In genomic region chrX:118726887-118727685, GRCh38 we compare ENCODE assay signal across 7 cellular contexts. TPM values are rescaled to one million over a fixed set of nuclear protein-coding genes. Genes with fewer than 3 reads are reported as not detected.
A peak's percentile ranks its signal among the peaks of the same experiment; 100 is the strongest.
DNase-seq lines count a peak whose midpoint lies in the region; ATAC-seq and TF ChIP-seq lines count a peak whose summit lies in the region.

TSS of gene IL13RA1 (plus strand) at chrX:118727606. CDS start at chrX:118727639, 33 bp downstream.

- H4K8ac ChIP-seq in mesendoderm (ENCODE audit: low read depth, low read length), result no peak within 1 kb of the TSS

- TF ChIP-seq CTCF in endothelial cell (IDR thresholded peaks at IDR 0.05; ENCODE audit: unreplicated experiment) (no peak), subcutaneous adipose tissue (IDR thresholded peaks at IDR 0.05; ENCODE audit: low read depth) (no peak)

- H3K4me1 Mint-ChIP-seq in activated CD4-positive, alpha-beta T cell treated with anti-CD3 and anti-CD28 coated beads, Interleukin-2, amount 10 ng/mL, durations not matched to agents 7 days and 5 days, result peaks cover 5% of the 10 kb centered on the region
- H3K4me1 Mint-ChIP-seq in endothelial cell (ENCODE audit: unreplicated experiment), result peaks cover 11% of the 10 kb centered on the region

- peak within 1 kb of the TSS; percentile 82 for H2BK5ac ChIP-seq in mesendoderm (ENCODE audit: low read length)

- H3K4me3 ChIP-seq in GM08714 (ENCODE audit: low read length), result peak within 1 kb of the TSS; percentile 34; the same call in 1 of the 2 replicates
- H3K4me3 ChIP-seq in mesendoderm (ENCODE audit: low read length), result peak within 1 kb of the TSS; percentile 37

- peak within 1 kb of the TSS; percentile 44 for H3K4me2 ChIP-seq in mesendoderm (ENCODE audit: low read length)

- H3K56ac ChIP-seq in mesendoderm (ENCODE audit: low read length), result peak within 1 kb of the TSS; percentile 80

- H2BK120ac ChIP-seq in mesendoderm (ENCODE audit: low read depth, low read length), result peak within 1 kb of the TSS; percentile 39

- no peaks in the 10 kb centered on the region for H3K79me1 ChIP-seq in mesendoderm (ENCODE audit: low read length)

- no peaks in the 10 kb centered on the region for H3K27me3 ChIP-seq in mesendoderm (ENCODE audit: insufficient read depth, low read length, poor library complexity)

- peak within 1 kb of the TSS; percentile 88 for H3K18ac ChIP-seq in mesendoderm (ENCODE audit: low read length)

- peaks cover 2% of the 10 kb centered on the region for H3K9me3 Mint-ChIP-seq in activated CD4-positive, alpha-beta T cell treated with anti-CD3 and anti-CD28 coated beads, Interleukin-2, amount 10 ng/mL, durations not matched to agents 7 days and 5 days
- H3K9me3 Mint-ChIP-seq in endothelial cell (ENCODE audit: unreplicated experiment), result no peaks in the 10 kb centered on the region

- no peak within 1 kb of the TSS for H4K5ac ChIP-seq in mesendoderm (ENCODE audit: low read length)

- H3K9ac ChIP-seq in mesendoderm (ENCODE audit: low read length), result peak within 1 kb of the TSS; percentile 71

- H3K36me3 ChIP-seq in mesendoderm (ENCODE audit: control insufficient read depth, insufficient read depth, low read length), result no peaks in the 10 kb centered on the region

- H3K4me3 Mint-ChIP-seq in activated CD4-positive, alpha-beta T cell treated with anti-CD3 and anti-CD28 coated beads, Interleukin-2, amount 10 ng/mL, durations not matched to agents 7 days and 5 days, result peak within 1 kb of the TSS; percentile 48
- peak within 1 kb of the TSS; percentile 80 for H3K4me3 Mint-ChIP-seq in endothelial cell (ENCODE audit: unreplicated experiment)

- peaks cover 33% of the 10 kb centered on the region for H3K27me3 Mint-ChIP-seq in activated CD4-positive, alpha-beta T cell treated with anti-CD3 and anti-CD28 coated beads, Interleukin-2, amount 10 ng/mL, durations not matched to agents 7 days and 5 days
- no peaks in the 10 kb centered on the region for H3K27me3 Mint-ChIP-seq in endothelial cell (ENCODE audit: unreplicated experiment)

- peak; percentile 67 for DNase-seq in NCI-H2107 (lab: John Stamatoyannopoulos, UW)
- DNase-seq in activated CD4-positive, alpha-beta T cell treated with anti-CD3 and anti-CD28 coated beads, Interleukin-2, amount 10 ng/mL, durations not matched to agents 7 days and 5 days, result no peak
- peak; percentile 75 for DNase-seq in endothelial cell (ENCODE audit: low spot score)
- DNase-seq in mesendoderm, result peak; percentile 94

- peaks cover 4% of the 10 kb centered on the region for H3K4me1 ChIP-seq in mesendoderm (ENCODE audit: control insufficient read depth, low read depth, low read length)

- H3K4ac ChIP-seq in mesendoderm (ENCODE audit: low read depth, low read length), result peak within 1 kb of the TSS; percentile 52

- peak within 1 kb of the TSS; percentile 34 for H3K27ac ChIP-seq in mesendoderm (ENCODE audit: low read depth, low read length)

- POLR2A ChIA-PET in activated CD4-positive, alpha-beta T cell treated with anti-CD3 and anti-CD28 coated beads, Interleukin-2, amount 10 ng/mL, durations not matched to agents 7 days and 5 days (lab: Charles Lee), result no interaction called here

- H3K36me3 Mint-ChIP-seq in activated CD4-positive, alpha-beta T cell treated with anti-CD3 and anti-CD28 coated beads, Interleukin-2, amount 10 ng/mL, durations not matched to agents 7 days and 5 days (ENCODE audit: low read depth), result no peaks in the 10 kb centered on the region
- H3K36me3 Mint-ChIP-seq in endothelial cell (ENCODE audit: low read depth, unreplicated experiment), result peaks cover 4% of the 10 kb centered on the region

- peak; percentile 66 for ATAC-seq in HG02798 (IDR thresholded peaks at IDR 0.05; ENCODE audit: poor library complexity, unreplicated experiment)

- H2AK5ac ChIP-seq in mesendoderm (ENCODE audit: low read length), result no peak within 1 kb of the TSS

- H3K79me2 ChIP-seq in mesendoderm (ENCODE audit: control insufficient read depth, insufficient read depth, low read length), result no peaks in the 10 kb centered on the region

- H3K27ac Mint-ChIP-seq in activated CD4-positive, alpha-beta T cell treated with anti-CD3 and anti-CD28 coated beads, Interleukin-2, amount 10 ng/mL, durations not matched to agents 7 days and 5 days, result no peak within 1 kb of the TSS
- peak within 1 kb of the TSS; percentile 40 for H3K27ac Mint-ChIP-seq in endothelial cell (ENCODE audit: unreplicated experiment)

- peak within 1 kb of the TSS; percentile 94 for H2BK15ac ChIP-seq in mesendoderm (replicated peaks; ENCODE audit: low read depth)

- CTCF ChIA-PET in activated CD4-positive, alpha-beta T cell treated with anti-CD3 and anti-CD28 coated beads, Interleukin-2, amount 10 ng/mL, durations not matched to agents 7 days and 5 days (lab: Charles Lee), result no interaction called here

- no peak within 1 kb of the TSS for H3K23ac ChIP-seq in mesendoderm (ENCODE audit: low read length)

- WGBS in mesendoderm (ENCODE audit: extremely low coverage, insufficient coverage, low lambda C conversion rate), result no CpG with 5 or more reads among the region's 56 CpGs

RNA-seq across cellular contexts. Expression of gene IL13RA1, which starts in this region (rescaled TPM):
- under 1 TPM in 1 of 2 experiments, not detected in 1; 0.04 TPM for total RNA-seq in activated CD4-positive, alpha-beta T cell treated with anti-CD3 and anti-CD28 coated beads, Interleukin-2, amount 10 ng/mL, durations not matched to agents 7 days and 5 days
- total RNA-seq in endothelial cell (ENCODE audit: unreplicated experiment) (41.8 TPM), subcutaneous adipose tissue (100 to 1,000 TPM in 1 of 4 donors, 10 to 100 TPM in 3; 61.0 to 177 (median 82.9) TPM)
- polyA plus RNA-seq in mesendoderm (2013, experiment 1 of 2), result 14.2 TPM
- 13.6 TPM for polyA plus RNA-seq in mesendoderm (2013, experiment 2 of 2)

Comparison
In these comparisons a context has a peak if more than half of its experiments do, and no peak if none do; other contexts are left out.
1. RNA of gene IL13RA1 (total RNA-seq): 61.0 to 177 TPM in subcutaneous adipose tissue and 41.8 TPM in endothelial cell (single experiment); 0.04 TPM in activated CD4-positive, alpha-beta T cell treated with anti-CD3 and anti-CD28 coated beads, Interleukin-2, amount 10 ng/mL, durations not matched to agents 7 days and 5 days; every median in the first group is over 10 times any median in the second.